In the genomic region with DNA sequence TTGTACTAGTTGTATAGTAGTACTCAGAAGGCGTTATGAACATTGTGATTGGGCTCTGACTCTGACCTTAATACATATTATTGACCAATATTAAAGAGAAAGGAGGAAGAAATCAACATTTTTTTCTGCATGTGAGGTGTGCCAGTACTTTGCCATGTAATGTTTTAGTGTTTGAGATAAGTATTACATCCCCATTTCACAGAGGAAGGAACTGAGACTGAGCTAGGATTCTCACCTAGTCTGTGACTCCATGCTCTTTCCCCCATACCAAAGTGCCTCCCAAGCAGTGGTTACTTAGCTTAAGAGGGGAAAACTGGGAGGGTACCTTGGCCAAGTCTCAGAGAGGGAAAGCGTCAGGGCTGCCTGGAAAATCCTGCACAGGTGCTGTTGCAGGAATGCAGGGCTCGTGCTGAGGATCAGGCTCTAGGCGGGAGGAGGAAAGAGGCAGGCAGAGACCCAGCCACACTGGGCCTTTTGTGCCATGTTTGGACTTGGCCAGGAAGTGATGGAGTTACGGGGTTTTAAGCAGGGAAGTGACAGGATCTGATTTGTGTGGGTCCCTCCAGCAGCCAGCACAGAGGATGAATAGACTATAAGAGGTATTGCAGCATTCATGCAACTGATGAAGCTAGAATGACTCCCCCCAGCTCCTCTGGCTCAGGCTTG, we compare ENCODE assay signal across 8 cellular contexts. TPM values are rescaled to one million over a fixed set of nuclear protein-coding genes. Genes with fewer than 3 reads are reported as not detected.
A peak's percentile ranks its signal among the peaks of the same experiment; 100 is the strongest.
DNase-seq lines count a peak whose midpoint lies in the region; ATAC-seq, FAIRE-seq and TF ChIP-seq lines count a peak whose summit lies in the region.

No MANE protein-coding gene starts in this region.

- peak overlapping the region in 3 of 5 donors; percentile 7 to 91 (median 86) for H3K4me3 ChIP-seq in subcutaneous abdominal adipose tissue (ENCODE audit: low read depth in 1 of 5, low read length in 5 of 5)

- no peaks in the 10 kb centered on the region for H3K27me3 ChIP-seq in subcutaneous abdominal adipose tissue (ENCODE audit: control insufficient read depth in 5 of 5, insufficient read depth in 4 of 5, low read length in 5 of 5)

- CTCF ChIA-PET in activated CD8-positive, alpha-beta T cell treated with anti-CD3 and anti-CD28 coated beads, Interleukin-2, amount 10 ng/mL, durations not matched to agents 7 days and 5 days (lab: Charles Lee) = interaction anchor here (0.6 to 7.5 kb wide), 22 partner anchors 13 to 135 kb away, joined by 3 to 158 read pairs (median 4); a partner anchor contains a TSS

- peak overlapping the region; percentile 88 for H3K27ac ChIP-seq in subcutaneous abdominal adipose tissue (ENCODE audit: low read depth, low read length)

- H3K36me3 ChIP-seq in subcutaneous abdominal adipose tissue (ENCODE audit: control insufficient read depth in 5 of 5, insufficient read depth in 5 of 5, low read length in 5 of 5) = peaks cover 0 to 43% (median 42%) of the 10 kb centered on the region in 5 donors

- peak overlapping the region; percentile 93 for H3K4me3 Mint-ChIP-seq in T-helper 2 cell treated with Interferon-gamma antibody and Interleukin-4, amounts not matched to agents 5 μg/mL and 100 μg/mL, for 36 hours
- peak overlapping the region; percentile 96 for H3K4me3 Mint-ChIP-seq in activated CD8-positive, alpha-beta T cell treated with anti-CD3 and anti-CD28 coated beads, Interleukin-2, amount 10 ng/mL, durations not matched to agents 7 days and 5 days

- no peak for DNase-seq in T-helper 2 cell treated with Interferon-gamma antibody and Interleukin-4, amounts not matched to agents 5 μg/mL and 100 μg/mL, for 36 hours (ENCODE audit: low spot score)
- DNase-seq in T-helper 2 cell (no peak), islet precursor cell (peak; percentile 50), NCI-H510A treated with DMSO at 0.1 percent for 48 hours (lab: John Stamatoyannopoulos, UW) (no peak), GM12892 (ENCODE audit: insufficient read length) (no peak)
- no peak for DNase-seq in activated CD8-positive, alpha-beta T cell treated with anti-CD3 and anti-CD28 coated beads, Interleukin-2, amount 10 ng/mL, durations not matched to agents 7 days and 5 days

- H3K9me3 ChIP-seq in subcutaneous abdominal adipose tissue (ENCODE audit: control insufficient read depth in 5 of 5, low read length in 5 of 5) = no peaks in the 10 kb centered on the region

- peaks cover 15 to 74% (median 58%) of the 10 kb centered on the region in 5 donors for H3K4me1 ChIP-seq in subcutaneous abdominal adipose tissue (ENCODE audit: control insufficient read depth in 5 of 5, insufficient read depth in 5 of 5, low read length in 5 of 5)

- no peak for TF ChIP-seq POLR2A in GM12892 (IDR thresholded peaks at IDR 0.05; ENCODE audit: low read depth, low read length)

- H3K9me3 Mint-ChIP-seq in T-helper 2 cell treated with Interferon-gamma antibody and Interleukin-4, amounts not matched to agents 5 μg/mL and 100 μg/mL, for 36 hours = no peaks in the 10 kb centered on the region
- no peaks in the 10 kb centered on the region for H3K9me3 Mint-ChIP-seq in activated CD8-positive, alpha-beta T cell treated with anti-CD3 and anti-CD28 coated beads, Interleukin-2, amount 10 ng/mL, durations not matched to agents 7 days and 5 days (ENCODE audit: insufficient read depth)

- peak overlapping the region in 2 of 5 donors; percentile 78 to 84 for H3K9ac ChIP-seq in subcutaneous abdominal adipose tissue (ENCODE audit: low read length in 5 of 5)

- H3K36me3 Mint-ChIP-seq in T-helper 2 cell treated with Interferon-gamma antibody and Interleukin-4, amounts not matched to agents 5 μg/mL and 100 μg/mL, for 36 hours (ENCODE audit: low read depth) = peaks cover 37% of the 10 kb centered on the region
- H3K36me3 Mint-ChIP-seq in activated CD8-positive, alpha-beta T cell treated with anti-CD3 and anti-CD28 coated beads, Interleukin-2, amount 10 ng/mL, durations not matched to agents 7 days and 5 days (ENCODE audit: low read depth) = peaks cover 45% of the 10 kb centered on the region

- H3K27me3 Mint-ChIP-seq in T-helper 2 cell treated with Interferon-gamma antibody and Interleukin-4, amounts not matched to agents 5 μg/mL and 100 μg/mL, for 36 hours (ENCODE audit: low read depth) = no peaks in the 10 kb centered on the region
- H3K27me3 Mint-ChIP-seq in activated CD8-positive, alpha-beta T cell treated with anti-CD3 and anti-CD28 coated beads, Interleukin-2, amount 10 ng/mL, durations not matched to agents 7 days and 5 days (ENCODE audit: low read depth) = no peaks in the 10 kb centered on the region

- H3K27ac Mint-ChIP-seq in T-helper 2 cell treated with Interferon-gamma antibody and Interleukin-4, amounts not matched to agents 5 μg/mL and 100 μg/mL, for 36 hours = peak overlapping the region; percentile 44
- peak overlapping the region; percentile 95 for H3K27ac Mint-ChIP-seq in activated CD8-positive, alpha-beta T cell treated with anti-CD3 and anti-CD28 coated beads, Interleukin-2, amount 10 ng/mL, durations not matched to agents 7 days and 5 days

- no peak for ATAC-seq in activated CD8-positive, alpha-beta T cell treated with anti-CD3 and anti-CD28 coated beads, Interleukin-2, amount 10 ng/mL, durations not matched to agents 7 days and 5 days
- no peak for ATAC-seq in GM21360 (IDR thresholded peaks at IDR 0.05; ENCODE audit: unreplicated experiment)

- no peak for FAIRE-seq in GM12892 (lab: Jason Lieb, UNC)

- POLR2A ChIA-PET in activated CD8-positive, alpha-beta T cell treated with anti-CD3 and anti-CD28 coated beads, Interleukin-2, amount 10 ng/mL, durations not matched to agents 7 days and 5 days (lab: Charles Lee) = interaction anchor here (1.5 to 2.9 kb wide), 3 partner anchors 10 to 125 kb away, joined by 3 to 23 read pairs (median 15); no protein-coding TSS in a partner anchor

- H3K4me1 Mint-ChIP-seq in T-helper 2 cell treated with Interferon-gamma antibody and Interleukin-4, amounts not matched to agents 5 μg/mL and 100 μg/mL, for 36 hours (ENCODE audit: low read depth) = peaks cover 26% of the 10 kb centered on the region
- peaks cover 41% of the 10 kb centered on the region for H3K4me1 Mint-ChIP-seq in activated CD8-positive, alpha-beta T cell treated with anti-CD3 and anti-CD28 coated beads, Interleukin-2, amount 10 ng/mL, durations not matched to agents 7 days and 5 days (ENCODE audit: low read depth)

RNA-seq across cellular contexts. Expression of a gene that starts 1.7 kb away (rescaled TPM):
- total RNA-seq in activated CD8-positive, alpha-beta T cell treated with anti-CD3 and anti-CD28 coated beads, Interleukin-2, amount 10 ng/mL, durations not matched to agents 7 days and 5 days = 10 to 100 TPM; 36.7 to 37.6 TPM
- 41.8 TPM for polyA plus RNA-seq in GM12892 (2012; ENCODE audit: missing spikeins)

RNA-seq across cellular contexts. Expression of a gene that starts 2.1 kb away (rescaled TPM):
- total RNA-seq in activated CD8-positive, alpha-beta T cell treated with anti-CD3 and anti-CD28 coated beads, Interleukin-2, amount 10 ng/mL, durations not matched to agents 7 days and 5 days = 10 to 100 TPM; 52.6 to 56.2 TPM
- 57.6 TPM for polyA plus RNA-seq in GM12892 (2012; ENCODE audit: missing spikeins)

RNA-seq across cellular contexts. Expression of a gene that starts 11.2 kb away (rescaled TPM):
- under 1 TPM; 0.97 TPM for total RNA-seq in activated CD8-positive, alpha-beta T cell treated with anti-CD3 and anti-CD28 coated beads, Interleukin-2, amount 10 ng/mL, durations not matched to agents 7 days and 5 days
- polyA plus RNA-seq in GM12892 (2012; ENCODE audit: missing spikeins) = 0.21 TPM

RNA-seq across cellular contexts. Expression of a gene that starts 20.3 kb away (rescaled TPM):
- 10 to 100 TPM; 52.9 to 58.9 TPM for total RNA-seq in activated CD8-positive, alpha-beta T cell treated with anti-CD3 and anti-CD28 coated beads, Interleukin-2, amount 10 ng/mL, durations not matched to agents 7 days and 5 days
- 18.7 TPM for polyA plus RNA-seq in GM12892 (2012; ENCODE audit: missing spikeins)

RNA-seq across cellular contexts. Expression of a gene that starts 55.0 kb away (rescaled TPM):
- 100 to 1,000 TPM; 821 to 844 TPM for total RNA-seq in activated CD8-positive, alpha-beta T cell treated with anti-CD3 and anti-CD28 coated beads, Interleukin-2, amount 10 ng/mL, durations not matched to agents 7 days and 5 days
- 520 TPM for polyA plus RNA-seq in GM12892 (2012; ENCODE audit: missing spikeins)
